Comparison of ENCODE assay signal across 8 cellular contexts in genomic region chr2:109513749-109514588, GRCh38.
DNase-seq lines count a peak whose midpoint lies in the region; ATAC-seq and TF ChIP-seq lines count a peak whose summit lies in the region.

No MANE protein-coding gene starts in this region.

- H2AFZ ChIP-seq in GM23248 (peak overlapping the region; percentile 70), fibroblast of lung (ENCODE audit: low read length) (peak overlapping the region; percentile 40)

- H3K27ac ChIP-seq in GM23248 (peak overlapping the region; percentile 80), fibroblast of lung (ENCODE audit: insufficient read depth, low read length) (peak overlapping the region; percentile 63), thyroid gland (no peak overlapping the region)

- peaks cover 9% of the 10 kb centered on the region; the same call in 1 of the 2 replicates for H3F3A ChIP-seq in GM23248 (ENCODE audit: insufficient read depth)

- no peaks in the 10 kb centered on the region for H3K27me3 Mint-ChIP-seq in mesothelial cell of epicardium (ENCODE audit: low read depth)

- 15 to 17% methylated on average over 20 of the region's 20 CpGs for WGBS in GM23248 (ENCODE audit: low coverage in 1 of 2, low lambda C conversion rate in 2 of 2, missing lambda C conversion rate in 2 of 2), 2 experiments
- WGBS in thyroid gland, 2 donors, result 59 to 71% methylated on average over 15 to 18 of the region's 20 CpGs

- H3K4me3 ChIP-seq in GM23248 (peak overlapping the region; percentile 46; the same call in 1 of the 2 replicates), MG63 (no peak overlapping the region), fibroblast of lung (replicated peaks in 1 of 4; ENCODE audit: control extremely low read depth in 1 of 4, insufficient read depth in 1 of 4, low read depth in 3 of 4, low read length in 4 of 4) (peak overlapping the region in 1 of 4 experiments; percentile 22), skeletal muscle cell (ENCODE audit: low read depth, low read length) (no peak overlapping the region), thyroid gland (replicated peaks in 1 of 3) (no peak overlapping the region)

- H4K20me1 ChIP-seq in GM23248 (ENCODE audit: insufficient read depth) (no peaks in the 10 kb centered on the region), fibroblast of lung (ENCODE audit: control insufficient read depth, extremely low read depth, insufficient read depth, low read length) (no peaks in the 10 kb centered on the region)

- H3K9me3 ChIP-seq in GM23248 (ENCODE audit: low read depth) (no peaks in the 10 kb centered on the region), MG63 (no peaks in the 10 kb centered on the region), fibroblast of lung (ENCODE audit: control insufficient read depth, insufficient read depth, low read depth, low read length) (no peaks in the 10 kb centered on the region), thyroid gland (no peaks in the 10 kb centered on the region)

- H3K36me3 ChIP-seq in GM23248 (ENCODE audit: low read depth), result no peaks in the 10 kb centered on the region
- H3K36me3 ChIP-seq in MG63, result no peaks in the 10 kb centered on the region
- H3K36me3 ChIP-seq in fibroblast of lung (ENCODE audit: control insufficient read depth, insufficient read depth, low read length), result no peaks in the 10 kb centered on the region
- no peaks in the 10 kb centered on the region for H3K36me3 ChIP-seq in thyroid gland

- no peak for TF ChIP-seq CTCF in fibroblast of lung (conservative IDR thresholded peaks at IDR 0.05 in 1 of 2, IDR thresholded peaks at IDR 0.05 in 1 of 2; ENCODE audit: low read depth in 1 of 2, low read length in 2 of 2)
- TF ChIP-seq CTCF in thyroid gland (IDR thresholded peaks at IDR 0.05), result no peak
- TF ChIP-seq CTCF in mesothelial cell of epicardium (IDR thresholded peaks at IDR 0.05; ENCODE audit: unreplicated experiment), result no peak

- peaks cover 3% of the 10 kb centered on the region for H3K9me3 Mint-ChIP-seq in mesothelial cell of epicardium

- no peaks in the 10 kb centered on the region for H3K9me2 ChIP-seq in GM23248 (ENCODE audit: insufficient read depth)

- no peak overlapping the region for H3K27ac Mint-ChIP-seq in mesothelial cell of epicardium

- peak; percentile 73 for ATAC-seq in GM18508 (IDR thresholded peaks at IDR 0.05; ENCODE audit: insufficient read depth, unreplicated experiment)

- in situ Hi-C loops in GM23248 (cut with MboI), result no loop called here

- DNase-seq in GM23248 (peak; percentile 97), MG63 (peak; percentile 62), fibroblast of lung (ENCODE audit: low read depth in 2 of 2) (peak; percentile 86 to 93), skeletal muscle cell (ENCODE audit: low read depth) (peak; percentile 71), thyroid gland (no peak), mesothelial cell of epicardium (ENCODE audit: low spot score in 2 of 2, unreplicated experiment in 2 of 2) (no peak), NCI-H1092 (lab: John Stamatoyannopoulos, UW) (no peak)

- peaks cover 2% of the 10 kb centered on the region for H3K36me3 Mint-ChIP-seq in mesothelial cell of epicardium

- H3K4me1 Mint-ChIP-seq in mesothelial cell of epicardium, result no peaks in the 10 kb centered on the region

- H3K79me2 ChIP-seq in GM23248 (ENCODE audit: insufficient read depth) (no peaks in the 10 kb centered on the region), fibroblast of lung (ENCODE audit: control insufficient read depth, insufficient read depth, low read length) (no peaks in the 10 kb centered on the region)

- H3K27me3 ChIP-seq in GM23248 (replicated peaks; ENCODE audit: insufficient read depth) (no peaks in the 10 kb centered on the region), MG63 (no peaks in the 10 kb centered on the region), fibroblast of lung (ENCODE audit: control insufficient read depth, insufficient read depth, low read length) (no peaks in the 10 kb centered on the region), thyroid gland (no peaks in the 10 kb centered on the region)

- no peak overlapping the region for H3K4me3 Mint-ChIP-seq in mesothelial cell of epicardium

- intact Hi-C loops in thyroid gland (cut with DNase I), result no loop called here

- H3K9ac ChIP-seq in GM23248, result peak overlapping the region; percentile 78
- H3K9ac ChIP-seq in fibroblast of lung (ENCODE audit: insufficient read depth, low read length), result peak overlapping the region; percentile 13

- no peak for TF ChIP-seq POLR2A in thyroid gland (IDR thresholded peaks at IDR 0.05)

- H3K4me2 ChIP-seq in GM23248 (ENCODE audit: unreplicated experiment) (peak overlapping the region; percentile 57), fibroblast of lung (ENCODE audit: extremely low read depth, insufficient read depth, low read length) (peak overlapping the region; percentile 78)

- peaks cover 10% of the 10 kb centered on the region for H3K4me1 ChIP-seq in GM23248 (ENCODE audit: insufficient read depth)
- peaks cover 12% of the 10 kb centered on the region for H3K4me1 ChIP-seq in fibroblast of lung (ENCODE audit: control insufficient read depth, extremely low read depth, insufficient read depth, low read length)
- H3K4me1 ChIP-seq in thyroid gland, result peaks cover 0 to 6% of the 10 kb centered on the region in 2 donors

Comparison
In these comparisons a context has a peak if more than half of its experiments do, and no peak if none do; other contexts are left out.
1. DNase-seq: peak in GM23248 (single experiment), MG63 (single experiment), fibroblast of lung (2 of 2) and skeletal muscle cell (single experiment); none in thyroid gland (0 of 2), mesothelial cell of epicardium (0 of 2) and NCI-H1092 (single experiment).
2. H3K27ac ChIP-seq: peak in GM23248 (single experiment) and fibroblast of lung (single experiment); none in thyroid gland (0 of 3).